Comparison of ENCODE assay signal across 10 cellular contexts in the genomic region with DNA sequence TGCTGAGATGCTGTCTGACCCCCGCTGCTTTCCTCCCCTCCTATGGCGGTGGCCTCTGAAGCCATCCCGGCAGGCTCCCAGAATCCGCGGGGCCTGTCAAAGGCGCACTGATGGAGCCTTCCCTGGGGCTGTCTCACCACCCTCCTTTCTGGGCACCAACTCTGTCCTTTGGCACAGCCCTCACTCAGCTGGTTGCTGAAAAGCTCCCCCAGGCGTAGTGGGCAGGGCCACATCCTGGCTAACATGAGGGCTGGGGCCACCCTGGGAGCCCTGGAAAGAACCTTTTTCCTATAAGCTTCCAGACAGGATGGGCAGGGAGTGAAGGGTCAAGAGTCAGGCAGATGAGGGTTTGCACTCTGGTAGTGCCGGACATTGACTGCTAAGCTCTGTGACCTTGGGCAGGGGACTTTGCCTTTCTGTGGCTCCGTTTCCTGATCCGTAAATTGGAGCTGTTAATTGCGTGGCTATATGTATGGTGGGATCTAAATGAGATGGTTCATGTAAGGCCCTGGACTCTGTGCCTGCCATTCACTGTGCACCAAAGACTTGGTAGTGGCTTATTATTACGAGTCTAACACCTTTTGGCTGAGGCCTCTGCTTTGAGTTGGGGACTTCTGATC. TPM values are rescaled to one million over a fixed set of nuclear protein-coding genes. Genes with fewer than 3 reads are reported as not detected.
DNase-seq lines count a peak whose midpoint lies in the region; ATAC-seq, FAIRE-seq and TF ChIP-seq lines count a peak whose summit lies in the region.
"Had no signal": no experiment of that assay in that cellular context is flagged by ENCODE, and none has a peak within 500 bp of the region (broad histone marks: within the 10 kb centered on the region; RNA-seq: fewer than 3 reads in every experiment).

No MANE protein-coding gene starts in this region.

- CTCF ChIA-PET in activated CD8-positive, alpha-beta memory T cell treated with anti-CD3 and anti-CD28 coated beads, Interleukin-2, amount 10 ng/mL, durations not matched to agents 7 days and 5 days (lab: Charles Lee): interaction anchor here (0.9 to 9.0 kb wide), 9 partner anchors 9 to 255 kb away, joined by 3 to 88 read pairs (median 5); a partner anchor contains a TSS

- no peaks in the 10 kb centered on the region for H3K27me3 Mint-ChIP-seq in activated CD8-positive, alpha-beta memory T cell treated with anti-CD3 and anti-CD28 coated beads, Interleukin-2, amount 10 ng/mL, durations not matched to agents 7 days and 5 days
- H3K27me3 Mint-ChIP-seq in brain (peaks cover 8% of the 10 kb centered on the region), mesothelial cell of epicardium (ENCODE audit: low read depth) (no peaks in the 10 kb centered on the region)

- no peaks in the 10 kb centered on the region for H3K27me3 ChIP-seq in tibial nerve

- peaks cover 0 to 37% (median 0%) of the 10 kb centered on the region in 3 donors for H3K36me3 ChIP-seq in tibial nerve

- peak overlapping the region; percentile 98 for H3K27ac Mint-ChIP-seq in activated CD8-positive, alpha-beta memory T cell treated with anti-CD3 and anti-CD28 coated beads, Interleukin-2, amount 10 ng/mL, durations not matched to agents 7 days and 5 days
- H3K27ac Mint-ChIP-seq in brain (peak overlapping the region; percentile 61 to 86 (median 79)), mesothelial cell of epicardium (peak overlapping the region; percentile 34)

- peaks cover 0 to 91% (median 78%) of the 10 kb centered on the region in 4 donors for H3K4me1 ChIP-seq in tibial nerve

- WGBS in tibial nerve, 2 donors: 52 to 61% methylated on average over 12 of the region's 12 CpGs

- TF ChIP-seq CTCF in brain (conservative IDR thresholded peaks at IDR 0.05): no peak
- no peak for TF ChIP-seq CTCF in mesothelial cell of epicardium (IDR thresholded peaks at IDR 0.05; ENCODE audit: unreplicated experiment)
- no peak for TF ChIP-seq CTCF in tibial nerve (IDR thresholded peaks at IDR 0.05)

- H3K4me3 ChIP-seq in tibial nerve: no peak overlapping the region

- H3K4me3 Mint-ChIP-seq in activated CD8-positive, alpha-beta memory T cell treated with anti-CD3 and anti-CD28 coated beads, Interleukin-2, amount 10 ng/mL, durations not matched to agents 7 days and 5 days: peak overlapping the region; percentile 70
- no peak overlapping the region for H3K4me3 Mint-ChIP-seq in brain
- H3K4me3 Mint-ChIP-seq in mesothelial cell of epicardium: no peak overlapping the region

- TF ChIP-seq POLR2A in tibial nerve (IDR thresholded peaks at IDR 0.05): no peak

- no peaks in the 10 kb centered on the region for H3K9me3 Mint-ChIP-seq in activated CD8-positive, alpha-beta memory T cell treated with anti-CD3 and anti-CD28 coated beads, Interleukin-2, amount 10 ng/mL, durations not matched to agents 7 days and 5 days (ENCODE audit: low read depth)
- H3K9me3 Mint-ChIP-seq in brain: no peaks in the 10 kb centered on the region
- no peaks in the 10 kb centered on the region for H3K9me3 Mint-ChIP-seq in mesothelial cell of epicardium

- H3K9me3 ChIP-seq in tibial nerve: no peaks in the 10 kb centered on the region

- H3K27ac ChIP-seq in tibial nerve: peak overlapping the region in 3 of 4 donors; percentile 75 to 81 (median 81)

- no peak for TF ChIP-seq EP300 in tibial nerve (IDR thresholded peaks at IDR 0.05)

- no peak for DNase-seq in activated CD8-positive, alpha-beta memory T cell treated with anti-CD3 and anti-CD28 coated beads, Interleukin-2, amount 10 ng/mL, durations not matched to agents 7 days and 5 days
- no peak for DNase-seq in activated CD8-positive, alpha-beta memory T cell treated with anti-CD3 and anti-CD28 coated beads, Interleukin-2, amount 50 U/mL, for 4 hours
- DNase-seq in mesothelial cell of epicardium (ENCODE audit: low spot score in 2 of 2, unreplicated experiment in 2 of 2) (no peak), tibial nerve (ENCODE audit: low spot score in 2 of 2) (no peak), RCC 7860 (ENCODE audit: low spot score) (no peak), NCI-H1930 (lab: John Stamatoyannopoulos, UW) (no peak)

- peaks cover 77% of the 10 kb centered on the region for H3K4me1 Mint-ChIP-seq in activated CD8-positive, alpha-beta memory T cell treated with anti-CD3 and anti-CD28 coated beads, Interleukin-2, amount 10 ng/mL, durations not matched to agents 7 days and 5 days
- H3K4me1 Mint-ChIP-seq in brain (peaks cover 42% of the 10 kb centered on the region), mesothelial cell of epicardium (peaks cover 8% of the 10 kb centered on the region)

- H3K36me3 Mint-ChIP-seq in activated CD8-positive, alpha-beta memory T cell treated with anti-CD3 and anti-CD28 coated beads, Interleukin-2, amount 10 ng/mL, durations not matched to agents 7 days and 5 days: peaks cover 46% of the 10 kb centered on the region
- H3K36me3 Mint-ChIP-seq in brain (peaks cover 40% of the 10 kb centered on the region), mesothelial cell of epicardium (peaks cover 22% of the 10 kb centered on the region)

- FAIRE-seq in RCC 7860 (lab: Jason Lieb, UNC): no peak
- FAIRE-seq: colon had no signal

- ATAC-seq in activated CD8-positive, alpha-beta memory T cell treated with anti-CD3 and anti-CD28 coated beads, Interleukin-2, amount 10 ng/mL, durations not matched to agents 7 days and 5 days: no peak
- ATAC-seq in GM18502 (IDR thresholded peaks at IDR 0.05; ENCODE audit: poor library complexity, unreplicated experiment): no peak
- ATAC-seq: SK-N-SH treated with all-trans-retinoic acid at 6 μM for 48 hours had no signal

RNA-seq across cellular contexts. Expression of a gene that starts 27.9 kb away (rescaled TPM):
- total RNA-seq in activated CD8-positive, alpha-beta memory T cell treated with anti-CD3 and anti-CD28 coated beads, Interleukin-2, amount 10 ng/mL, durations not matched to agents 7 days and 5 days: 100 to 1,000 TPM; 208 to 239 TPM
- polyA plus RNA-seq in brain (ENCODE audit: insufficient read depth, low read depth, low replicate concordance): 108 TPM
- total RNA-seq in mesothelial cell of epicardium: 144 to 152 TPM (median 146 TPM) in 3 replicates
- 100 to 1,000 TPM; 110 to 165 (median 137) TPM for total RNA-seq in tibial nerve

RNA-seq across cellular contexts. Expression of a gene that starts 44.3 kb away (rescaled TPM):
- total RNA-seq in activated CD8-positive, alpha-beta memory T cell treated with anti-CD3 and anti-CD28 coated beads, Interleukin-2, amount 10 ng/mL, durations not matched to agents 7 days and 5 days: 1,000 to 10,000 TPM in 1 of 2 experiments, 100 to 1,000 TPM in 1; 831 to 1,130 TPM
- polyA plus RNA-seq in brain (ENCODE audit: insufficient read depth, low read depth, low replicate concordance): 2,078 TPM
- 1,597 to 1,708 TPM (median 1,659 TPM) in 3 replicates for total RNA-seq in mesothelial cell of epicardium
- 1,000 to 10,000 TPM; 1,112 to 1,642 (median 1,331) TPM for total RNA-seq in tibial nerve

Comparison
In these comparisons a context has a peak if more than half of its experiments do, and no peak if none do; other contexts are left out.
1. H3K27ac Mint-ChIP-seq: peak in every context shown above with its lines; median percentile 98 in activated CD8-positive, alpha-beta memory T cell treated with anti-CD3 and anti-CD28 coated beads, Interleukin-2, amount 10 ng/mL, durations not matched to agents 7 days and 5 days; 79 in brain; 34 in mesothelial cell of epicardium.